ENCODE assay signal across 34 cellular contexts in genomic region chr9:34275811-34276210, GRCh38. TPM values are rescaled to one million over a fixed set of nuclear protein-coding genes. Genes with fewer than 3 reads are reported as not detected.
"Had no signal": no experiment of that assay in that cellular context is flagged by ENCODE, and none has a peak within 500 bp of the region (broad histone marks: within the 10 kb centered on the region; RNA-seq: fewer than 3 reads in every experiment).

No MANE protein-coding gene starts in this region.

- DNase-seq: activated B cell treated with CpG ODN at 0.5 μM for 24 hours; activated CD4-positive, alpha-beta memory T cell treated with anti-CD3 and anti-CD28 coated beads for 36 hours; activated CD4-positive, alpha-beta T cell treated with anti-CD3 and anti-CD28 coated beads for 4 hours; activated CD4-positive, alpha-beta T cell treated with anti-CD3 and anti-CD28 coated beads, Interleukin-2, amount 10 ng/mL, durations not matched to agents 24 days and 14 days; activated CD4-positive, alpha-beta T cell treated with anti-CD3 and anti-CD28 coated beads, Interleukin-2, amount 50 U/mL, for 1 hour; activated CD4-positive, alpha-beta T cell treated with anti-CD3 and anti-CD28 coated beads, Interleukin-2, amount 50 U/mL, for 4 hours; activated CD4-positive, CD25-positive, alpha-beta regulatory T cell treated with anti-CD3 and anti-CD28 coated beads, Interleukin-2, amount 50 U/mL, for 72 hours; activated CD8-positive, alpha-beta memory T cell treated with anti-CD3 and anti-CD28 coated beads, Interleukin-2, amount 10 ng/mL, durations not matched to agents 7 days and 5 days; activated CD8-positive, alpha-beta memory T cell treated with anti-CD3 and anti-CD28 coated beads, Interleukin-2, amount 50 U/mL, for 48 hours; activated CD8-positive, alpha-beta T cell treated with anti-CD3 and anti-CD28 coated beads for 36 hours; activated effector memory CD4-positive, alpha-beta T cell treated with Interleukin-2 at 50 U/mL for 16 hours; activated gamma-delta T cell; activated naive CD4-positive, alpha-beta T cell treated with anti-CD3 and anti-CD28 coated beads, Interleukin-2, amount 10 ng/mL, durations not matched to agents 7 days and 5 days; activated naive CD4-positive, alpha-beta T cell treated with Interleukin-2 at 50 U/mL for 16 hours; activated naive CD8-positive, alpha-beta T cell treated with anti-CD3 and anti-CD28 coated beads, Interleukin-2, amount 10 ng/mL, durations not matched to agents 7 days and 5 days; activated naive CD8-positive, alpha-beta T cell treated with anti-CD3 and anti-CD28 coated beads, Interleukin-2, amount 50 U/mL, for 24 hours; activated T-cell treated with anti-CD3 and anti-CD28 coated beads, Interleukin-2, amount 50 U/mL, for 24 hours; activated T-cell treated with anti-CD3 and anti-CD28 coated beads, Interleukin-2, amount 50 U/mL, for 48 hours; amygdala; anterior cingulate cortex; caudate nucleus; cerebellar nuclear complex; T-helper 1 cell; T-helper 2 cell; T-helper 9 cell had no signal

- H3K36me3 Mint-ChIP-seq: activated naive CD4-positive, alpha-beta T cell treated with anti-CD3 and anti-CD28 coated beads, Interleukin-2, amount 50 U/mL, for 24 hours had no signal

- ATAC-seq: activated CD8-positive, alpha-beta memory T cell treated with anti-CD3 and anti-CD28 coated beads, Interleukin-2, amount 10 ng/mL, durations not matched to agents 7 days and 5 days; activated CD8-positive, alpha-beta T cell treated with anti-CD3 and anti-CD28 coated beads for 36 hours; activated naive CD8-positive, alpha-beta T cell treated with anti-CD3 and anti-CD28 coated beads, Interleukin-2, amount 50 U/mL, for 24 hours had no signal

- H3K9me3 ChIP-seq: ascending aorta had no signal

- H3K4me3 ChIP-seq: ascending aorta, cardiac muscle cell had no signal

- H3K9me3 Mint-ChIP-seq: activated B cell treated with CpG ODN at 0.5 μM for 24 hours; activated CD4-positive, alpha-beta memory T cell treated with anti-CD3 and anti-CD28 coated beads for 36 hours; activated CD4-positive, alpha-beta T cell treated with anti-CD3 and anti-CD28 coated beads, Interleukin-2, amount 10 ng/mL, durations not matched to agents 24 days and 14 days; activated CD8-positive, alpha-beta T cell treated with anti-CD3 and anti-CD28 coated beads for 36 hours; activated naive CD4-positive, alpha-beta T cell treated with anti-CD3 and anti-CD28 coated beads, Interleukin-2, amount 10 ng/mL, durations not matched to agents 7 days and 5 days; activated naive CD4-positive, alpha-beta T cell treated with anti-CD3 and anti-CD28 coated beads, Interleukin-2, amount 50 U/mL, for 24 hours; activated naive CD8-positive, alpha-beta T cell treated with anti-CD3 and anti-CD28 coated beads, Interleukin-2, amount 10 ng/mL, durations not matched to agents 7 days and 5 days; activated naive CD8-positive, alpha-beta T cell treated with anti-CD3 and anti-CD28 coated beads, Interleukin-2, amount 50 U/mL, for 24 hours; activated T-cell treated with anti-CD3 and anti-CD28 coated beads, Interleukin-2, amount 50 U/mL, for 24 hours; activated T-helper 2 cell treated with anti-CD3 and anti-CD28 coated beads, Interferon-gamma antibody, Interleukin-2, Interleukin-4, amounts not matched to agents 10 μg/mL and 5 μg/mL and 100 μg/mL, durations not matched to agents 14 hours and 24 hours and 36 hours; central memory CD8-positive, alpha-beta T cell; T-helper 1 cell treated with Interleukin-12 subunit alpha and Interleukin-12 subunit beta and Interleukin-4 antibody, amounts not matched to agents 30 μg/mL and 1 μg/mL, for 36 hours; T-helper 2 cell treated with Interferon-gamma antibody and Interleukin-4, amounts not matched to agents 5 μg/mL and 100 μg/mL, for 36 hours had no signal

- H3K27ac Mint-ChIP-seq: activated B cell treated with CpG ODN at 0.5 μM for 24 hours; activated CD4-positive, alpha-beta memory T cell treated with anti-CD3 and anti-CD28 coated beads for 36 hours; activated CD4-positive, alpha-beta T cell treated with anti-CD3 and anti-CD28 coated beads, Interleukin-2, amount 10 ng/mL, durations not matched to agents 24 days and 14 days; activated CD8-positive, alpha-beta memory T cell treated with anti-CD3 and anti-CD28 coated beads, Interleukin-2, amount 10 ng/mL, durations not matched to agents 7 days and 5 days; activated CD8-positive, alpha-beta T cell treated with anti-CD3 and anti-CD28 coated beads for 36 hours; activated naive CD4-positive, alpha-beta T cell treated with anti-CD3 and anti-CD28 coated beads, Interleukin-2, amount 10 ng/mL, durations not matched to agents 7 days and 5 days; activated naive CD4-positive, alpha-beta T cell treated with anti-CD3 and anti-CD28 coated beads, Interleukin-2, amount 50 U/mL, for 24 hours; activated naive CD8-positive, alpha-beta T cell; activated naive CD8-positive, alpha-beta T cell treated with anti-CD3 and anti-CD28 coated beads, Interleukin-2, amount 10 ng/mL, durations not matched to agents 7 days and 5 days; activated naive CD8-positive, alpha-beta T cell treated with anti-CD3 and anti-CD28 coated beads, Interleukin-2, amount 50 U/mL, for 24 hours; activated T-cell treated with anti-CD3 and anti-CD28 coated beads, Interleukin-2, amount 50 U/mL, for 24 hours; activated T-helper 2 cell treated with anti-CD3 and anti-CD28 coated beads, Interferon-gamma antibody, Interleukin-2, Interleukin-4, amounts not matched to agents 10 μg/mL and 5 μg/mL and 100 μg/mL, durations not matched to agents 14 hours and 24 hours and 36 hours; brain; T-helper 1 cell treated with Interleukin-12 subunit alpha and Interleukin-12 subunit beta and Interleukin-4 antibody, amounts not matched to agents 30 μg/mL and 1 μg/mL, for 36 hours; T-helper 2 cell treated with Interferon-gamma antibody and Interleukin-4, amounts not matched to agents 5 μg/mL and 100 μg/mL, for 36 hours had no signal

- H3K4me1 Mint-ChIP-seq: activated B cell treated with CpG ODN at 0.5 μM for 24 hours; central memory CD8-positive, alpha-beta T cell had no signal

- H3K4me1 ChIP-seq: ascending aorta had no signal

- H3K36me3 ChIP-seq: ascending aorta, cardiac muscle cell had no signal

- H3K27me3 Mint-ChIP-seq: activated B cell treated with CpG ODN at 0.5 μM for 24 hours; activated CD4-positive, alpha-beta memory T cell treated with anti-CD3 and anti-CD28 coated beads for 36 hours; activated CD4-positive, alpha-beta T cell treated with anti-CD3 and anti-CD28 coated beads, Interleukin-2, amount 10 ng/mL, durations not matched to agents 24 days and 14 days; activated CD8-positive, alpha-beta memory T cell treated with anti-CD3 and anti-CD28 coated beads, Interleukin-2, amount 10 ng/mL, durations not matched to agents 7 days and 5 days; activated CD8-positive, alpha-beta T cell treated with anti-CD3 and anti-CD28 coated beads for 36 hours; activated naive CD4-positive, alpha-beta T cell treated with anti-CD3 and anti-CD28 coated beads, Interleukin-2, amount 10 ng/mL, durations not matched to agents 7 days and 5 days; activated naive CD4-positive, alpha-beta T cell treated with anti-CD3 and anti-CD28 coated beads, Interleukin-2, amount 50 U/mL, for 24 hours; activated naive CD8-positive, alpha-beta T cell; activated naive CD8-positive, alpha-beta T cell treated with anti-CD3 and anti-CD28 coated beads, Interleukin-2, amount 10 ng/mL, durations not matched to agents 7 days and 5 days; activated naive CD8-positive, alpha-beta T cell treated with anti-CD3 and anti-CD28 coated beads, Interleukin-2, amount 50 U/mL, for 24 hours; activated T-cell treated with anti-CD3 and anti-CD28 coated beads, Interleukin-2, amount 50 U/mL, for 24 hours; brain; central memory CD8-positive, alpha-beta T cell had no signal

- H3K4me3 Mint-ChIP-seq: activated B cell treated with CpG ODN at 0.5 μM for 24 hours; activated CD4-positive, alpha-beta memory T cell treated with anti-CD3 and anti-CD28 coated beads for 36 hours; activated CD4-positive, alpha-beta T cell treated with anti-CD3 and anti-CD28 coated beads, Interleukin-2, amount 10 ng/mL, durations not matched to agents 24 days and 14 days; activated CD8-positive, alpha-beta memory T cell treated with anti-CD3 and anti-CD28 coated beads, Interleukin-2, amount 10 ng/mL, durations not matched to agents 7 days and 5 days; activated CD8-positive, alpha-beta T cell treated with anti-CD3 and anti-CD28 coated beads for 36 hours; activated naive CD4-positive, alpha-beta T cell treated with anti-CD3 and anti-CD28 coated beads, Interleukin-2, amount 10 ng/mL, durations not matched to agents 7 days and 5 days; activated naive CD4-positive, alpha-beta T cell treated with anti-CD3 and anti-CD28 coated beads, Interleukin-2, amount 50 U/mL, for 24 hours; activated naive CD8-positive, alpha-beta T cell; activated naive CD8-positive, alpha-beta T cell treated with anti-CD3 and anti-CD28 coated beads, Interleukin-2, amount 10 ng/mL, durations not matched to agents 7 days and 5 days; activated naive CD8-positive, alpha-beta T cell treated with anti-CD3 and anti-CD28 coated beads, Interleukin-2, amount 50 U/mL, for 24 hours; activated T-cell treated with anti-CD3 and anti-CD28 coated beads, Interleukin-2, amount 50 U/mL, for 24 hours; brain; central memory CD8-positive, alpha-beta T cell; T-helper 1 cell treated with Interleukin-12 subunit alpha and Interleukin-12 subunit beta and Interleukin-4 antibody, amounts not matched to agents 30 μg/mL and 1 μg/mL, for 36 hours; T-helper 2 cell treated with Interferon-gamma antibody and Interleukin-4, amounts not matched to agents 5 μg/mL and 100 μg/mL, for 36 hours had no signal

RNA-seq across cellular contexts. Expression of gene NUDT2, which starts 53.6 kb away (rescaled TPM):
- total RNA-seq: ascending aorta had no signal
